ENCODE assay signal across 21 cellular contexts in genomic region chrX:129549124-129549523, GRCh38. TPM values are rescaled to one million over a fixed set of nuclear protein-coding genes. Genes with fewer than 3 reads are reported as not detected.
"Had no signal": no experiment of that assay in that cellular context is flagged by ENCODE, and none has a peak within 500 bp of the region (broad histone marks: within the 10 kb centered on the region; RNA-seq: fewer than 3 reads in every experiment).

No MANE protein-coding gene starts in this region.

- H3K27me3 ChIP-seq: colonic mucosa, gastrocnemius medialis, neural progenitor cell, right atrium auricular region, transverse colon, uterus had no signal

- H3K4me1 ChIP-seq: colonic mucosa, neural progenitor cell, prostate gland, right atrium auricular region, transverse colon, uterus had no signal

- DNase-seq: activated CD4-positive, alpha-beta memory T cell treated with anti-CD3 and anti-CD28 coated beads, Interleukin-2, amount 10 ng/mL, durations not matched to agents 7 days and 5 days; activated CD4-positive, alpha-beta T cell treated with anti-CD3 and anti-CD28 coated beads for 48 hours; activated CD4-positive, CD25-positive, alpha-beta regulatory T cell; activated CD8-positive, alpha-beta memory T cell treated with anti-CD3 and anti-CD28 coated beads, Interleukin-2, amount 10 ng/mL, durations not matched to agents 7 days and 5 days; activated naive CD4-positive, alpha-beta T cell treated with Interleukin-2 at 50 U/mL for 16 hours; activated naive CD8-positive, alpha-beta T cell treated with anti-CD3 and anti-CD28 coated beads, Interleukin-2, amount 10 ng/mL, durations not matched to agents 7 days and 5 days; colonic mucosa; gastrocnemius medialis; heart left ventricle; left ventricle myocardium inferior; mucosa of descending colon; naive B cell; stimulated activated naive CD8-positive, alpha-beta T cell treated with anti-CD3 and anti-CD28 coated beads, Interleukin-15, Interleukin-2, amounts not matched to agents 100 U/mL and 50 U/mL, for 24 hours; substantia nigra; T-helper 9 cell; transverse colon; uterus had no signal

- H3K27ac ChIP-seq: colonic mucosa, gastrocnemius medialis, heart left ventricle, left ventricle myocardium inferior, neural progenitor cell, prostate gland, right atrium auricular region, transverse colon, uterus had no signal

- H3K9me3 ChIP-seq: colonic mucosa, gastrocnemius medialis, heart left ventricle, left ventricle myocardium inferior, mucosa of descending colon, prostate gland, right atrium auricular region, transverse colon, uterus had no signal

- ATAC-seq: activated CD8-positive, alpha-beta memory T cell treated with anti-CD3 and anti-CD28 coated beads, Interleukin-2, amount 10 ng/mL, durations not matched to agents 7 days and 5 days; activated T-helper 17 cell treated with anti-CD3 and anti-CD28 coated beads, Interleukin-2, amount 50 U/mL, for 72 hours; gastrocnemius medialis; heart left ventricle; mucosa of descending colon; stimulated activated naive CD8-positive, alpha-beta T cell treated with anti-CD3 and anti-CD28 coated beads, Interleukin-15, Interleukin-2, amounts not matched to agents 100 U/mL and 50 U/mL, for 24 hours had no signal

- H3K4me3 ChIP-seq: colonic mucosa, gastrocnemius medialis, heart left ventricle, left ventricle myocardium inferior, mucosa of descending colon, neural progenitor cell, prostate gland, right atrium auricular region, transverse colon, uterus had no signal

- H3K36me3 ChIP-seq: colonic mucosa, prostate gland, right atrium auricular region, transverse colon, uterus had no signal

RNA-seq across cellular contexts. Expression of gene SMARCA1, which starts 25.8 kb away (rescaled TPM):
- total RNA-seq: activated CD4-positive, alpha-beta memory T cell treated with anti-CD3 and anti-CD28 coated beads, Interleukin-2, amount 10 ng/mL, durations not matched to agents 7 days and 5 days; activated CD8-positive, alpha-beta memory T cell treated with anti-CD3 and anti-CD28 coated beads, Interleukin-2, amount 10 ng/mL, durations not matched to agents 7 days and 5 days had no signal
